Comparison of ENCODE assay signal across 1 cellular context in the genomic region with DNA sequence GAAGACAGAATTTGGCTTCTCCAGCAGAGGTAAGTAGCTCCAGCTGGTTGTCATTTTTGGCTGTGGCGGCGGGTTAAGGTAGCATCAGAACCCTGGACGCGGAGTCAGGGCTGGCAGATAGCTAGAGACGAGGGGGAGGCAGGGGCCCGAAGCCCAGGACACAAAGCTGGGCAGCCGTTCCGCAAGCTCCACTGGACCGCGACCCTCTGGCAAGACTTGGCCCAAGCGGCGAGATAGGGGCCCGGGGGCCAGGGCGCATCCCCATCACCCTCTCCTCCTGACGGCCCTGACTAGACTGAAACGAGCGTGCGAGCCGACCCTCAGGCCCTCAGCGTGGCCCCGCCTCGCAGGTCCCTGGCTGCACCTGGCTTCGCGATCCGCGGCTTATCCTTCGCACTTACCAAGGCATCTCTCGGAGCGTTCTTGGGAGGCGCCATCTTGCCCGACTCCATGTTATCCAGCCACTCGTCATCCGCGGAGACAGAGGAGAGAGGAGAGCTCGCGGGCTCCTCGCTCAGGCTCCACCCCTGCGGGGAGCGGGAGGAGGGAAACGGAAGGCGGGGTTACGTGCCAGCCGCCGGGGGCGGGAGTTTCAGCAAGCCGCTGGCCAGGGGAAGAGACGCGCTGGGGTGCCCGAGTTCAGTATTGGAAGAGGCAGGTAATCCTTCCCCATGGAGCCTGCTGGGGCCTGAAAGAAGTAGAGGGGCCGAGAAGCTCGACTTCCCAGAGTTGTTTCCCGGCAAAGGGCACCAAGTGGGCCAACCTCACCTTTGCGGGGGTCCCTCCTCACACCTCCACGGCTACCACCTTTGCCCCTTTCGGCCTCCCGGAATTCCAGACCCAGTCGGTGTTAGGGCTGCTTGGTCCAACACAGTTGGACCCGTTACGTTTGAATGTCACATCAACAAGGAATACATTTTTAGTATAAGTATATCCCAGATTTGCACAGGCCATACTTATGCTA.
TF ChIP-seq lines count a peak whose summit lies in the region.

A gene with protein sequence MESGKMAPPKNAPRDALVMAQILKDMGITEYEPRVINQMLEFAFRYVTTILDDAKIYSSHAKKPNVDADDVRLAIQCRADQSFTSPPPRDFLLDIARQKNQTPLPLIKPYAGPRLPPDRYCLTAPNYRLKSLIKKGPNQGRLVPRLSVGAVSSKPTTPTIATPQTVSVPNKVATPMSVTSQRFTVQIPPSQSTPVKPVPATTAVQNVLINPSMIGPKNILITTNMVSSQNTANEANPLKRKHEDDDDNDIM (minus strand): TSS at position 491 of the 964 bp plus-strand sequence. CDS start 39 bp downstream, at position 452.

TF ChIP-seq in K562, 482 proteins besides CTCF, POLR2A, EP300 and RAD21 (continued from another document and continues in another):
- TF ChIP-seq, protein P1, sequence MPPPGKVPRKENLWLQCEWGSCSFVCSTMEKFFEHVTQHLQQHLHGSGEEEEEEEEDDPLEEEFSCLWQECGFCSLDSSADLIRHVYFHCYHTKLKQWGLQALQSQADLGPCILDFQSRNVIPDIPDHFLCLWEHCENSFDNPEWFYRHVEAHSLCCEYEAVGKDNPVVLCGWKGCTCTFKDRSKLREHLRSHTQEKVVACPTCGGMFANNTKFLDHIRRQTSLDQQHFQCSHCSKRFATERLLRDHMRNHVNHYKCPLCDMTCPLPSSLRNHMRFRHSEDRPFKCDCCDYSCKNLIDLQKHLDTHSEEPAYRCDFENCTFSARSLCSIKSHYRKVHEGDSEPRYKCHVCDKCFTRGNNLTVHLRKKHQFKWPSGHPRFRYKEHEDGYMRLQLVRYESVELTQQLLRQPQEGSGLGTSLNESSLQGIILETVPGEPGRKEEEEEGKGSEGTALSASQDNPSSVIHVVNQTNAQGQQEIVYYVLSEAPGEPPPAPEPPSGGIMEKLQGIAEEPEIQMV (tag; conservative IDR thresholded peaks at IDR 0.05; ENCODE audit: low read depth): no peak
- TF ChIP-seq MYNN (IDR thresholded peaks at IDR 0.05) (peak; percentile 28; the same call in 1 of the 2 replicates), MYNN (CRISPR knock-in tag; IDR thresholded peaks at IDR 0.05) (no peak), MAFK (IDR thresholded peaks at IDR 0.05; ENCODE audit: low read length) (no peak), CXXC5 (CRISPR knock-in tag; IDR thresholded peaks at IDR 0.05) (0 out of 2 replicates have a peak, but pooled peaks have one; percentile 24), HDGF (IDR thresholded peaks at IDR 0.05) (no peak), ZNF584 (CRISPR knock-in tag; IDR thresholded peaks at IDR 0.05; ENCODE audit: low read depth) (no peak), YY1 (IDR thresholded peaks at IDR 0.05; ENCODE audit: borderline replicate concordance in 1 of 3, control insufficient read depth in 1 of 3, extremely low read depth in 1 of 3, insufficient read depth in 3 of 3, insufficient read length in 1 of 3, insufficient replicate concordance in 2 of 3, low read depth in 1 of 3, low read length in 2 of 3) (peak; percentile 64 to 93 (median 82)), SMARCA5 (IDR thresholded peaks at IDR 0.05) (no peak), STAT5A (IDR thresholded peaks at IDR 0.05; ENCODE audit: borderline replicate concordance, low read length) (no peak), ELF1 (tag; IDR thresholded peaks at IDR 0.05) (no peak), HMG20B (CRISPR knock-in tag; IDR thresholded peaks at IDR 0.05) (no peak), ZFX (CRISPR knock-in tag; IDR thresholded peaks at IDR 0.05) (peak; percentile 78), DPF2 (IDR thresholded peaks at IDR 0.05) (no peak), XRCC4 (IDR thresholded peaks at IDR 0.05; ENCODE audit: extremely low read depth, insufficient read depth, insufficient read length) (no peak), IRF2 (CRISPR knock-in tag; IDR thresholded peaks at IDR 0.05) (no peak), CREB1 (IDR thresholded peaks at IDR 0.05) (0 out of 2 replicates have a peak, but pooled peaks have one; percentile 22), CREB1 (CRISPR knock-in tag; IDR thresholded peaks at IDR 0.05) (peak; percentile 54; the same call in 1 of the 2 replicates), POLR2G (IDR thresholded peaks at IDR 0.05; ENCODE audit: low read depth, low read length) (peak; percentile 90), ZNF232 (CRISPR knock-in tag; IDR thresholded peaks at IDR 0.05) (no peak), EWSR1 (IDR thresholded peaks at IDR 0.05; ENCODE audit: borderline replicate concordance, low read depth, partially characterized antibody) (no peak), SMARCE1 (IDR thresholded peaks at IDR 0.05) (no peak), ZNF431 (CRISPR knock-in tag; IDR thresholded peaks at IDR 0.05) (no peak), PPARD (CRISPR knock-in tag; IDR thresholded peaks at IDR 0.05) (no peak), SRSF3 (IDR thresholded peaks at IDR 0.05; ENCODE audit: insufficient read depth, low read length) (no peak), HMGN3 (IDR thresholded peaks at IDR 0.05; ENCODE audit: borderline replicate concordance, extremely low read depth, insufficient read length, low read depth, low read length) (peak; percentile 26), ZNF778 (CRISPR knock-in tag; IDR thresholded peaks at IDR 0.05) (no peak), GABPB1 (CRISPR knock-in tag; IDR thresholded peaks at IDR 0.05) (0 out of 2 replicates have a peak, but pooled peaks have one; percentile 25), ZC3H11A (IDR thresholded peaks at IDR 0.05; ENCODE audit: low read depth, low read length) (no peak)
- TF ChIP-seq, protein P2, sequence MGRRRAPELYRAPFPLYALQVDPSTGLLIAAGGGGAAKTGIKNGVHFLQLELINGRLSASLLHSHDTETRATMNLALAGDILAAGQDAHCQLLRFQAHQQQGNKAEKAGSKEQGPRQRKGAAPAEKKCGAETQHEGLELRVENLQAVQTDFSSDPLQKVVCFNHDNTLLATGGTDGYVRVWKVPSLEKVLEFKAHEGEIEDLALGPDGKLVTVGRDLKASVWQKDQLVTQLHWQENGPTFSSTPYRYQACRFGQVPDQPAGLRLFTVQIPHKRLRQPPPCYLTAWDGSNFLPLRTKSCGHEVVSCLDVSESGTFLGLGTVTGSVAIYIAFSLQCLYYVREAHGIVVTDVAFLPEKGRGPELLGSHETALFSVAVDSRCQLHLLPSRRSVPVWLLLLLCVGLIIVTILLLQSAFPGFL (CRISPR knock-in tag; IDR thresholded peaks at IDR 0.05): no peak
- TF ChIP-seq, protein P3, sequence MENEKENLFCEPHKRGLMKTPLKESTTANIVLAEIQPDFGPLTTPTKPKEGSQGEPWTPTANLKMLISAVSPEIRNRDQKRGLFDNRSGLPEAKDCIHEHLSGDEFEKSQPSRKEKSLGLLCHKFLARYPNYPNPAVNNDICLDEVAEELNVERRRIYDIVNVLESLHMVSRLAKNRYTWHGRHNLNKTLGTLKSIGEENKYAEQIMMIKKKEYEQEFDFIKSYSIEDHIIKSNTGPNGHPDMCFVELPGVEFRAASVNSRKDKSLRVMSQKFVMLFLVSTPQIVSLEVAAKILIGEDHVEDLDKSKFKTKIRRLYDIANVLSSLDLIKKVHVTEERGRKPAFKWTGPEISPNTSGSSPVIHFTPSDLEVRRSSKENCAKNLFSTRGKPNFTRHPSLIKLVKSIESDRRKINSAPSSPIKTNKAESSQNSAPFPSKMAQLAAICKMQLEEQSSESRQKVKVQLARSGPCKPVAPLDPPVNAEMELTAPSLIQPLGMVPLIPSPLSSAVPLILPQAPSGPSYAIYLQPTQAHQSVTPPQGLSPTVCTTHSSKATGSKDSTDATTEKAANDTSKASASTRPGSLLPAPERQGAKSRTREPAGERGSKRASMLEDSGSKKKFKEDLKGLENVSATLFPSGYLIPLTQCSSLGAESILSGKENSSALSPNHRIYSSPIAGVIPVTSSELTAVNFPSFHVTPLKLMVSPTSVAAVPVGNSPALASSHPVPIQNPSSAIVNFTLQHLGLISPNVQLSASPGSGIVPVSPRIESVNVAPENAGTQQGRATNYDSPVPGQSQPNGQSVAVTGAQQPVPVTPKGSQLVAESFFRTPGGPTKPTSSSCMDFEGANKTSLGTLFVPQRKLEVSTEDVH (IDR thresholded peaks at IDR 0.05; ENCODE audit: low read depth, partially characterized antibody): no peak
- TF ChIP-seq, protein P4, sequence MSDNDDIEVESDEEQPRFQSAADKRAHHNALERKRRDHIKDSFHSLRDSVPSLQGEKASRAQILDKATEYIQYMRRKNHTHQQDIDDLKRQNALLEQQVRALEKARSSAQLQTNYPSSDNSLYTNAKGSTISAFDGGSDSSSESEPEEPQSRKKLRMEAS (CRISPR knock-in tag; IDR thresholded peaks at IDR 0.05): 0 out of 2 replicates have a peak, but pooled peaks have one; percentile 21
- TF ChIP-seq, protein P5, sequence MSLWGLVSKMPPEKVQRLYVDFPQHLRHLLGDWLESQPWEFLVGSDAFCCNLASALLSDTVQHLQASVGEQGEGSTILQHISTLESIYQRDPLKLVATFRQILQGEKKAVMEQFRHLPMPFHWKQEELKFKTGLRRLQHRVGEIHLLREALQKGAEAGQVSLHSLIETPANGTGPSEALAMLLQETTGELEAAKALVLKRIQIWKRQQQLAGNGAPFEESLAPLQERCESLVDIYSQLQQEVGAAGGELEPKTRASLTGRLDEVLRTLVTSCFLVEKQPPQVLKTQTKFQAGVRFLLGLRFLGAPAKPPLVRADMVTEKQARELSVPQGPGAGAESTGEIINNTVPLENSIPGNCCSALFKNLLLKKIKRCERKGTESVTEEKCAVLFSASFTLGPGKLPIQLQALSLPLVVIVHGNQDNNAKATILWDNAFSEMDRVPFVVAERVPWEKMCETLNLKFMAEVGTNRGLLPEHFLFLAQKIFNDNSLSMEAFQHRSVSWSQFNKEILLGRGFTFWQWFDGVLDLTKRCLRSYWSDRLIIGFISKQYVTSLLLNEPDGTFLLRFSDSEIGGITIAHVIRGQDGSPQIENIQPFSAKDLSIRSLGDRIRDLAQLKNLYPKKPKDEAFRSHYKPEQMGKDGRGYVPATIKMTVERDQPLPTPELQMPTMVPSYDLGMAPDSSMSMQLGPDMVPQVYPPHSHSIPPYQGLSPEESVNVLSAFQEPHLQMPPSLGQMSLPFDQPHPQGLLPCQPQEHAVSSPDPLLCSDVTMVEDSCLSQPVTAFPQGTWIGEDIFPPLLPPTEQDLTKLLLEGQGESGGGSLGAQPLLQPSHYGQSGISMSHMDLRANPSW (CRISPR knock-in tag; IDR thresholded peaks at IDR 0.05): 0 out of 2 replicates have a peak, but pooled peaks have one; percentile 56
- TF ChIP-seq, protein P6, sequence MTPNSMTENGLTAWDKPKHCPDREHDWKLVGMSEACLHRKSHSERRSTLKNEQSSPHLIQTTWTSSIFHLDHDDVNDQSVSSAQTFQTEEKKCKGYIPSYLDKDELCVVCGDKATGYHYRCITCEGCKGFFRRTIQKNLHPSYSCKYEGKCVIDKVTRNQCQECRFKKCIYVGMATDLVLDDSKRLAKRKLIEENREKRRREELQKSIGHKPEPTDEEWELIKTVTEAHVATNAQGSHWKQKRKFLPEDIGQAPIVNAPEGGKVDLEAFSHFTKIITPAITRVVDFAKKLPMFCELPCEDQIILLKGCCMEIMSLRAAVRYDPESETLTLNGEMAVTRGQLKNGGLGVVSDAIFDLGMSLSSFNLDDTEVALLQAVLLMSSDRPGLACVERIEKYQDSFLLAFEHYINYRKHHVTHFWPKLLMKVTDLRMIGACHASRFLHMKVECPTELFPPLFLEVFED (CRISPR knock-in tag; conservative IDR thresholded peaks at IDR 0.05): no peak
- TF ChIP-seq, protein P7, sequence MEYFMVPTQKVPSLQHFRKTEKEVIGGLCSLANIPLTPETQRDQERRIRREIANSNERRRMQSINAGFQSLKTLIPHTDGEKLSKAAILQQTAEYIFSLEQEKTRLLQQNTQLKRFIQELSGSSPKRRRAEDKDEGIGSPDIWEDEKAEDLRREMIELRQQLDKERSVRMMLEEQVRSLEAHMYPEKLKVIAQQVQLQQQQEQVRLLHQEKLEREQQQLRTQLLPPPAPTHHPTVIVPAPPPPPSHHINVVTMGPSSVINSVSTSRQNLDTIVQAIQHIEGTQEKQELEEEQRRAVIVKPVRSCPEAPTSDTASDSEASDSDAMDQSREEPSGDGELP (CRISPR knock-in tag; IDR thresholded peaks at IDR 0.05; ENCODE audit: borderline replicate concordance): peak; percentile 58; the same call in 1 of the 2 replicates
- TF ChIP-seq, protein P8, sequence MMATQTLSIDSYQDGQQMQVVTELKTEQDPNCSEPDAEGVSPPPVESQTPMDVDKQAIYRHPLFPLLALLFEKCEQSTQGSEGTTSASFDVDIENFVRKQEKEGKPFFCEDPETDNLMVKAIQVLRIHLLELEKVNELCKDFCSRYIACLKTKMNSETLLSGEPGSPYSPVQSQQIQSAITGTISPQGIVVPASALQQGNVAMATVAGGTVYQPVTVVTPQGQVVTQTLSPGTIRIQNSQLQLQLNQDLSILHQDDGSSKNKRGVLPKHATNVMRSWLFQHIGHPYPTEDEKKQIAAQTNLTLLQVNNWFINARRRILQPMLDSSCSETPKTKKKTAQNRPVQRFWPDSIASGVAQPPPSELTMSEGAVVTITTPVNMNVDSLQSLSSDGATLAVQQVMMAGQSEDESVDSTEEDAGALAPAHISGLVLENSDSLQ (IDR thresholded peaks at IDR 0.05): peak; percentile 20; the same call in 1 of the 2 replicates
- TF ChIP-seq, protein P9, sequence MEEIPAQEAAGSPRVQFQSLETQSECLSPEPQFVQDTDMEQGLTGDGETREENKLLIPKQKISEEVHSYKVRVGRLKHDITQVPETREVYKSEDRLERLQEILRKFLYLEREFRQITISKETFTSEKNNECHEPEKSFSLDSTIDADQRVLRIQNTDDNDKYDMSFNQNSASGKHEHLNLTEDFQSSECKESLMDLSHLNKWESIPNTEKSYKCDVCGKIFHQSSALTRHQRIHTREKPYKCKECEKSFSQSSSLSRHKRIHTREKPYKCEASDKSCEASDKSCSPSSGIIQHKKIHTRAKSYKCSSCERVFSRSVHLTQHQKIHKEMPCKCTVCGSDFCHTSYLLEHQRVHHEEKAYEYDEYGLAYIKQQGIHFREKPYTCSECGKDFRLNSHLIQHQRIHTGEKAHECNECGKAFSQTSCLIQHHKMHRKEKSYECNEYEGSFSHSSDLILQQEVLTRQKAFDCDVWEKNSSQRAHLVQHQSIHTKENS (CRISPR knock-in tag; IDR thresholded peaks at IDR 0.05): no peak
- TF ChIP-seq, protein P10, sequence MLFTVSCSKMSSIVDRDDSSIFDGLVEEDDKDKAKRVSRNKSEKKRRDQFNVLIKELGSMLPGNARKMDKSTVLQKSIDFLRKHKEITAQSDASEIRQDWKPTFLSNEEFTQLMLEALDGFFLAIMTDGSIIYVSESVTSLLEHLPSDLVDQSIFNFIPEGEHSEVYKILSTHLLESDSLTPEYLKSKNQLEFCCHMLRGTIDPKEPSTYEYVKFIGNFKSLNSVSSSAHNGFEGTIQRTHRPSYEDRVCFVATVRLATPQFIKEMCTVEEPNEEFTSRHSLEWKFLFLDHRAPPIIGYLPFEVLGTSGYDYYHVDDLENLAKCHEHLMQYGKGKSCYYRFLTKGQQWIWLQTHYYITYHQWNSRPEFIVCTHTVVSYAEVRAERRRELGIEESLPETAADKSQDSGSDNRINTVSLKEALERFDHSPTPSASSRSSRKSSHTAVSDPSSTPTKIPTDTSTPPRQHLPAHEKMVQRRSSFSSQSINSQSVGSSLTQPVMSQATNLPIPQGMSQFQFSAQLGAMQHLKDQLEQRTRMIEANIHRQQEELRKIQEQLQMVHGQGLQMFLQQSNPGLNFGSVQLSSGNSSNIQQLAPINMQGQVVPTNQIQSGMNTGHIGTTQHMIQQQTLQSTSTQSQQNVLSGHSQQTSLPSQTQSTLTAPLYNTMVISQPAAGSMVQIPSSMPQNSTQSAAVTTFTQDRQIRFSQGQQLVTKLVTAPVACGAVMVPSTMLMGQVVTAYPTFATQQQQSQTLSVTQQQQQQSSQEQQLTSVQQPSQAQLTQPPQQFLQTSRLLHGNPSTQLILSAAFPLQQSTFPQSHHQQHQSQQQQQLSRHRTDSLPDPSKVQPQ (CRISPR knock-in tag; IDR thresholded peaks at IDR 0.05; ENCODE audit: borderline replicate concordance): no peak
